14 cellular contexts compared by ENCODE assay signal in the genomic region with DNA sequence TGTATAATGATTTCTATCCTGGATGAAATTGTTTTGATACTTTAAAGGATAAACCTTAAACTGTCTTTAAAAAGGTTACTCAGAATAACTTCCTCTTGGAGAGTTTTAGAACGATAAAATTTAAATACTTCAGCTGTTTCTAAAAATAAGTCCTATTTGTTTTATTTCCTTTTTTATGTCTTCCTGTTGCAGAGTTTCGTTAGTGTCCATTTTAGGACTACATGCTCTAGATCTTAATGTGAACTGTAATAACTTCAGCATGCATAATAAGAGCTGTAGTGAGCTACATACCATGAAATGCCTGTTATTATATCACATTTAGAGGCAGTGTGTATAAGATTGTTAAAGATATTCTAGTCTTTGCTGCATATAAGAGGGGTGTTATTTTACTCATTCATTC. TPM values are rescaled to one million over a fixed set of nuclear protein-coding genes. Genes with fewer than 3 reads are reported as not detected.
DNase-seq lines count a peak whose midpoint lies in the region; ATAC-seq, FAIRE-seq and TF ChIP-seq lines count a peak whose summit lies in the region.
"Had no signal": no experiment of that assay in that cellular context is flagged by ENCODE, and none has a peak within 500 bp of the region (broad histone marks: within the 10 kb centered on the region; RNA-seq: fewer than 3 reads in every experiment).

No MANE protein-coding gene starts in this region.

- H3K36me3 Mint-ChIP-seq in Calu3 (ENCODE audit: insufficient read depth, unreplicated experiment), result no peaks in the 10 kb centered on the region
- H3K36me3 Mint-ChIP-seq: CD4-positive, CD25-positive, alpha-beta regulatory T cell had no signal

- H3K79me2 ChIP-seq in endothelial cell of umbilical vein (ENCODE audit: control insufficient read depth, insufficient read depth, low read length), result no peaks in the 10 kb centered on the region

- no peaks in the 10 kb centered on the region for H3K36me3 ChIP-seq in endothelial cell of umbilical vein (ENCODE audit: control insufficient read depth in 2 of 2, extremely low read depth in 1 of 2, insufficient read depth in 2 of 2, low read length in 2 of 2)
- no peaks in the 10 kb centered on the region for H3K36me3 ChIP-seq in breast epithelium
- H3K36me3 ChIP-seq: suprapubic skin, WERI-Rb-1 had no signal

- TF ChIP-seq CTCF in endothelial cell of umbilical vein (IDR thresholded peaks at IDR 0.05; ENCODE audit: extremely low read depth in 1 of 2, insufficient read depth in 1 of 2, low read depth in 1 of 2, low read length in 2 of 2) (no peak), breast epithelium (IDR thresholded peaks at IDR 0.05) (no peak), Calu3 (IDR thresholded peaks at IDR 0.05; ENCODE audit: unreplicated experiment) (no peak)

- H3K4me2 ChIP-seq in endothelial cell of umbilical vein (ENCODE audit: insufficient read depth, low read length), result no peak overlapping the region

- H3K4me1 Mint-ChIP-seq in Calu3 (ENCODE audit: low read depth, unreplicated experiment), result no peaks in the 10 kb centered on the region
- H3K4me1 Mint-ChIP-seq: CD4-positive, CD25-positive, alpha-beta regulatory T cell had no signal

- no peaks in the 10 kb centered on the region for H3K27me3 Mint-ChIP-seq in Calu3 (ENCODE audit: unreplicated experiment)
- H3K27me3 Mint-ChIP-seq: CD4-positive, CD25-positive, alpha-beta regulatory T cell had no signal

- H3K27ac ChIP-seq in endothelial cell of umbilical vein (ENCODE audit: insufficient read depth, low read depth, low read length), result no peak overlapping the region
- H3K27ac ChIP-seq in breast epithelium, result no peak overlapping the region
- H3K27ac ChIP-seq: suprapubic skin, WERI-Rb-1 had no signal

- no peak overlapping the region for H3K4me3 ChIP-seq in endothelial cell of umbilical vein (replicated peaks in 1 of 3; ENCODE audit: insufficient read depth in 1 of 3, low read depth in 1 of 3, low read length in 3 of 3)
- no peak overlapping the region for H3K4me3 ChIP-seq in breast epithelium
- H3K4me3 ChIP-seq: suprapubic skin had no signal

- peaks cover 2% of the 10 kb centered on the region for H3K4me1 ChIP-seq in endothelial cell of umbilical vein (ENCODE audit: control insufficient read depth, extremely low read depth, insufficient read depth, low read length)
- H3K4me1 ChIP-seq in breast epithelium, result no peaks in the 10 kb centered on the region

- no peak overlapping the region for H2AFZ ChIP-seq in endothelial cell of umbilical vein (ENCODE audit: low read depth, low read length)

- intact Hi-C loops in endothelial cell of umbilical vein (cut with micrococcal nuclease) (no loop called here), breast epithelium (cut with DNase I; ENCODE audit: low total_unique reads) (no loop called here), Calu3 (cut with micrococcal nuclease; ENCODE audit: unreplicated experiment) (no loop called here)

- no peak overlapping the region for H3K27ac Mint-ChIP-seq in Calu3 (ENCODE audit: unreplicated experiment)
- H3K27ac Mint-ChIP-seq: CD4-positive, CD25-positive, alpha-beta regulatory T cell had no signal

- H3K9me3 Mint-ChIP-seq in Calu3 (ENCODE audit: low read depth, unreplicated experiment), result no peaks in the 10 kb centered on the region
- H3K9me3 Mint-ChIP-seq: CD4-positive, CD25-positive, alpha-beta regulatory T cell had no signal

- BruUV-seq in endothelial cell of umbilical vein (replicated peaks; lab: Mats Ljungman, UMichigan) (no TSS peak), Calu3 (replicated peaks; lab: Mats Ljungman, UMichigan) (no TSS peak)

- CTCF ChIA-PET in endothelial cell of umbilical vein (lab: Charles Lee), result interaction anchor here (1.0 to 3.1 kb wide), 4 partner anchors 10 to 36 kb away, joined by 3 to 18 read pairs (median 4); a partner anchor contains a TSS
- CTCF ChIA-PET in Calu3 (lab: Charles Lee), result no interaction called here

- H3K9me3 ChIP-seq in endothelial cell of umbilical vein (replicated peaks; ENCODE audit: control insufficient read depth, insufficient read depth, low read length), result no peaks in the 10 kb centered on the region
- H3K9me3 ChIP-seq in breast epithelium, result no peaks in the 10 kb centered on the region
- H3K9me3 ChIP-seq: suprapubic skin had no signal

- dilution Hi-C loops in endothelial cell of umbilical vein (cut with MboI; ENCODE audit: extremely low pct_ligation_motif_present, low sequenced_read_pairs), result no loop called here

- no peaks in the 10 kb centered on the region for H4K20me1 ChIP-seq in endothelial cell of umbilical vein (replicated peaks; ENCODE audit: control insufficient read depth, extremely low read depth, insufficient read depth, low read length)

- no peak overlapping the region for H3K9ac ChIP-seq in endothelial cell of umbilical vein (replicated peaks; ENCODE audit: extremely low read depth, insufficient read depth, low read length)

- no peak overlapping the region for H3K4me3 Mint-ChIP-seq in Calu3 (ENCODE audit: low read depth, unreplicated experiment)
- H3K4me3 Mint-ChIP-seq: CD4-positive, CD25-positive, alpha-beta regulatory T cell had no signal

- ATAC-seq in GM18517 (IDR thresholded peaks at IDR 0.05; ENCODE audit: unreplicated experiment), result peak; percentile 55
- peak; percentile 41 for ATAC-seq in HG03175 (IDR thresholded peaks at IDR 0.05; ENCODE audit: unreplicated experiment)

- H3K27me3 ChIP-seq in endothelial cell of umbilical vein (ENCODE audit: control insufficient read depth in 2 of 2, insufficient read depth in 2 of 2, low read length in 2 of 2) (no peaks in the 10 kb centered on the region), breast epithelium (no peaks in the 10 kb centered on the region)
- H3K27me3 ChIP-seq: suprapubic skin had no signal

- TF ChIP-seq POLR2A in endothelial cell of umbilical vein (IDR thresholded peaks at IDR 0.05; ENCODE audit: low read depth, low read length), result no peak
- no peak for TF ChIP-seq POLR2A in breast epithelium (IDR thresholded peaks at IDR 0.05)

- peak; percentile 68 for FAIRE-seq in endothelial cell of umbilical vein (lab: Jason Lieb, UNC)

- DNase-seq in endothelial cell of umbilical vein (ENCODE audit: low read depth, low spot score) (peak; percentile 26), breast epithelium (ENCODE audit: low spot score in 2 of 2) (no peak), Calu3 (no peak)
- no peak for DNase-seq in activated naive CD4-positive, alpha-beta T cell (lab: John Stamatoyannopoulos, UW)
- DNase-seq: activated T-cell treated with anti-CD3 and anti-CD28 coated beads, Interleukin-2, amount 50 U/mL, for 48 hours; CD4-positive, CD25-positive, alpha-beta regulatory T cell; central memory CD4-positive, alpha-beta T cell; occipital lobe; RPMI8226; stimulated activated CD4-positive, alpha-beta T cell treated with anti-CD3 and anti-CD28 coated beads, Interleukin-2, amount 100 ng/mL, for 48 hours; WERI-Rb-1 had no signal

- POLR2A ChIA-PET in endothelial cell of umbilical vein (lab: Charles Lee), result no interaction called here

- H3K9me1 ChIP-seq in endothelial cell of umbilical vein (replicated peaks; ENCODE audit: control insufficient read depth, extremely low read depth, insufficient read depth, low read length), result no peaks in the 10 kb centered on the region

TF ChIP-seq in endothelial cell of umbilical vein, 7 proteins besides CTCF, POLR2A, EP300 and RAD21:
- TF ChIP-seq EZH2 (IDR thresholded peaks at IDR 0.05; ENCODE audit: borderline replicate concordance, low read depth, low read length, severe bottlenecking) (no peak), JUN (IDR thresholded peaks at IDR 0.05; ENCODE audit: borderline replicate concordance, insufficient read depth, insufficient read length, low read depth) (no peak), FOS (IDR thresholded peaks at IDR 0.05; ENCODE audit: borderline replicate concordance, insufficient read depth, low read length) (no peak), POLR2AphosphoS5 (IDR thresholded peaks at IDR 0.05; ENCODE audit: insufficient read depth, low read depth, low read length) (no peak), MYC (IDR thresholded peaks at IDR 0.05; ENCODE audit: low read depth, low read length) (no peak), GATA2 (IDR thresholded peaks at IDR 0.05; ENCODE audit: insufficient read depth, insufficient read length, low read depth, low read length) (no peak)
- TF ChIP-seq, protein P1, sequence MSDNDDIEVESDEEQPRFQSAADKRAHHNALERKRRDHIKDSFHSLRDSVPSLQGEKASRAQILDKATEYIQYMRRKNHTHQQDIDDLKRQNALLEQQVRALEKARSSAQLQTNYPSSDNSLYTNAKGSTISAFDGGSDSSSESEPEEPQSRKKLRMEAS (IDR thresholded peaks at IDR 0.05; ENCODE audit: insufficient read depth, insufficient read length), result no peak

RNA-seq across cellular contexts. Expression of a gene that starts 14.6 kb away (rescaled TPM):
- 30.9 and 34.1 TPM in 2 replicates for total RNA-seq in endothelial cell of umbilical vein
- 32.8 and 40.2 TPM in 2 replicates for polyA plus RNA-seq in endothelial cell of umbilical vein
- 10.8 and 17.5 TPM in 2 replicates for polyA plus RNA-seq in endothelial cell of umbilical vein (2011; cell fraction: cytosol; rRNA removed)
- polyA plus RNA-seq in endothelial cell of umbilical vein (2011; cell fraction: nucleus; rRNA removed), result 39.1 and 41.9 TPM in 2 replicates
- 24.3 and 29.4 TPM in 2 replicates for polyA plus RNA-seq in endothelial cell of umbilical vein (2012)
- polyA minus RNA-seq in endothelial cell of umbilical vein, result 238 and 283 TPM in 2 replicates
- 3.9 TPM for polyA minus RNA-seq in endothelial cell of umbilical vein (2011; cell fraction: cytosol; rRNA and poly(A)+ RNA removed)
- 71.7 and 108 TPM in 2 replicates for polyA minus RNA-seq in endothelial cell of umbilical vein (2011; cell fraction: nucleus; rRNA and poly(A)+ RNA removed)
- 10 to 100 TPM; 13.3 to 26.2 (median 15.7) TPM for total RNA-seq in breast epithelium
- 11.0 and 13.8 TPM in 2 replicates for total RNA-seq in Calu3 (2022)

RNA-seq across cellular contexts. Expression of a gene that starts 36.2 kb away (rescaled TPM):
- total RNA-seq in endothelial cell of umbilical vein (20.3 and 22.3 TPM in 2 replicates), breast epithelium (10 to 100 TPM; 11.8 to 12.8 (median 12.3) TPM), Calu3 (2022) (13.5 and 13.7 TPM in 2 replicates)
- polyA plus RNA-seq in endothelial cell of umbilical vein, result 2.9 and 4.9 TPM in 2 replicates
- polyA plus RNA-seq in endothelial cell of umbilical vein (2011; cell fraction: cytosol; rRNA removed), result 11.2 and 11.9 TPM in 2 replicates
- 5.1 and 7.2 TPM in 2 replicates for polyA plus RNA-seq in endothelial cell of umbilical vein (2011; cell fraction: nucleus; rRNA removed)
- 10.7 and 16.3 TPM in 2 replicates for polyA plus RNA-seq in endothelial cell of umbilical vein (2012)
- 1.3 and 1.7 TPM in 2 replicates for polyA minus RNA-seq in endothelial cell of umbilical vein
- 1.7 TPM for polyA minus RNA-seq in endothelial cell of umbilical vein (2011; cell fraction: cytosol; rRNA and poly(A)+ RNA removed)
- 4.4 and 4.9 TPM in 2 replicates for polyA minus RNA-seq in endothelial cell of umbilical vein (2011; cell fraction: nucleus; rRNA and poly(A)+ RNA removed)
